ENCODE assay signal across 24 cellular contexts in genomic region chrX:115356369-115356768, GRCh38.
"Had no signal": no experiment of that assay in that cellular context is flagged by ENCODE, and none has a peak within 500 bp of the region (broad histone marks: within the 10 kb centered on the region; RNA-seq: fewer than 3 reads in every experiment).

No MANE protein-coding gene starts in this region.

- H3K4me3 ChIP-seq: cardiac muscle cell, heart right ventricle, left ventricle myocardium inferior, mucosa of descending colon, spleen had no signal

- H3K4me1 ChIP-seq: left ventricle myocardium inferior, spleen had no signal

- H3K36me3 ChIP-seq: cardiac muscle cell, heart right ventricle, left ventricle myocardium inferior, spleen had no signal

- H3K27me3 ChIP-seq: cardiac muscle cell had no signal

- H3K27ac ChIP-seq: cardiac muscle cell, spleen had no signal

- H3K9me3 ChIP-seq: heart right ventricle, left ventricle myocardium inferior, mucosa of descending colon, spleen had no signal

- DNase-seq: activated B cell treated with CpG ODN at 0.5 μM for 24 hours; activated CD4-positive, alpha-beta T cell treated with anti-CD3 and anti-CD28 coated beads for 36 hours; activated CD4-positive, alpha-beta T cell treated with anti-CD3 and anti-CD28 coated beads, Interleukin-2, amount 50 U/mL, for 4 hours; activated CD8-positive, alpha-beta memory T cell treated with anti-CD3 and anti-CD28 coated beads for 24 hours; activated CD8-positive, alpha-beta memory T cell treated with anti-CD3 and anti-CD28 coated beads, Interleukin-2, amount 50 U/mL, for 4 hours; activated naive CD4-positive, alpha-beta T cell; activated naive CD8-positive, alpha-beta T cell treated with anti-CD3 and anti-CD28 coated beads for 36 hours; activated T-cell treated with anti-CD3 and anti-CD28 coated beads, Interleukin-2, amount 50 U/mL, for 4 hours; amygdala; dermis blood vessel endothelial cell; effector CD8-positive, alpha-beta T cell; erythroblast; foreskin fibroblast; heart right ventricle; left ventricle myocardium inferior; mucosa of descending colon; nucleus accumbens; retina; spleen; stimulated activated CD4-positive, alpha-beta T cell treated with anti-CD3 and anti-CD28 coated beads, Interleukin-4, amount 100 ng/mL, for 1 hour; stimulated activated naive CD4-positive, alpha-beta T cell; SW 1271; T-helper 17 cell had no signal

- ATAC-seq: activated CD4-positive, alpha-beta T cell treated with anti-CD3 and anti-CD28 coated beads for 36 hours; activated T-cell treated with anti-CD3 and anti-CD28 coated beads, Interleukin-2, amount 50 U/mL, for 4 hours; heart right ventricle; mucosa of descending colon; T-helper 17 cell had no signal
